ENCODE assay signal across 34 cellular contexts in the genomic region with DNA sequence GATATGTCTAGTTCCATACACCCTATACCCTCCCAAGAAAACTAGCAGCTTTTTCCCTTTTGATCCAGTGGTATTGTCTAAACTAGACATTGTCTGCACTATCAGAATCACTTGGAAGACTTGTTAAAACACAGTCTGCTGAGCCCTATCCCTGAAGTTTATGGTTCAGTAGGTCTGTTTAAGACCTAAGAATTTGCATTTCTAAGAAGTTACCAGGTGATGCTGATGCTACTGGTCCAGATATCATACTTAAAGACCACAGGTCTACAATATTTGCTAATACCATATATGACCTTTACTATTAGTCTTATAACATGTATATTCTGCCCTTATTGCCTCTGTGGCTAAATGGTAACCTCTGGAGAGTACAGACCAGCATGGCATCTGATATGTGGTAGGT.
"Had no signal": no experiment of that assay in that cellular context is flagged by ENCODE, and none has a peak within 500 bp of the region (broad histone marks: within the 10 kb centered on the region; RNA-seq: fewer than 3 reads in every experiment).

No MANE protein-coding gene starts in this region.

- H3K4me3 ChIP-seq: cardiac muscle cell, colonic mucosa, esophagus squamous epithelium, heart right ventricle, left lung, lower lobe of right lung, ovary, right lobe of liver, skin epidermis, suprapubic skin, tibial artery, upper lobe of right lung had no signal

- H3K4me1 ChIP-seq: colonic mucosa, esophagus squamous epithelium, left lung, lower lobe of right lung, right lobe of liver, suprapubic skin, upper lobe of right lung had no signal

- H3K36me3 ChIP-seq: colonic mucosa, ovary had no signal

- DNase-seq: activated CD4-positive, alpha-beta T cell treated with anti-CD3 and anti-CD28 coated beads for 4 hours; activated CD4-positive, alpha-beta T cell treated with anti-CD3 and anti-CD28 coated beads, Interleukin-2, amount 50 U/mL, for 4 hours; activated CD4-positive, CD25-positive, alpha-beta regulatory T cell; activated effector memory CD4-positive, alpha-beta T cell treated with Interleukin-2 at 50 U/mL for 16 hours; activated naive CD4-positive, alpha-beta T cell treated with Interleukin-2 at 50 U/mL for 16 hours; activated T-cell treated with anti-CD3 and anti-CD28 coated beads for 4 hours; anterior cingulate cortex; cerebellar nuclear complex; colonic mucosa; effector CD8-positive, alpha-beta T cell; esophagus squamous epithelium; foreskin melanocyte; heart right ventricle; kidney glomerular epithelial cell; left lung; lower lobe of right lung; ovary; right lobe of liver; stimulated activated CD4-positive, alpha-beta T cell treated with anti-CD3 and anti-CD28 coated beads, Interleukin-1b, Interleukin-23, amount 100 ng/mL, for 48 hours; stimulated activated CD4-positive, alpha-beta T cell treated with anti-CD3 and anti-CD28 coated beads, Interleukin-4, amount 100 ng/mL, for 4 hours; stimulated activated CD8-positive, alpha-beta memory T cell treated with anti-CD3 and anti-CD28 coated beads, Interleukin-4, amount 100 ng/mL, for 48 hours; tibial artery; upper lobe of right lung had no signal

- H3K27ac Mint-ChIP-seq: activated naive CD8-positive, alpha-beta T cell; brain; nephron; progenitor cell of endocrine pancreas; stimulated activated memory B cell treated with anti-CD40 and anti-IgM and Interleukin-4, amounts not matched to agents 10 μg/mL and 1 μg/mL and 100 μg/mL, for 72 hours had no signal

- ATAC-seq: heart right ventricle; left lung; lower lobe of right lung; right lobe of liver; stimulated activated memory B cell treated with anti-CD40 and anti-IgM and Interleukin-4, amounts not matched to agents 10 μg/mL and 1 μg/mL and 100 μg/mL, for 72 hours; upper lobe of right lung had no signal

- H3K4me3 Mint-ChIP-seq: activated naive CD8-positive, alpha-beta T cell; brain; nephron; stimulated activated memory B cell treated with anti-CD40 and anti-IgM and Interleukin-4, amounts not matched to agents 10 μg/mL and 1 μg/mL and 100 μg/mL, for 72 hours had no signal

- H3K9me3 ChIP-seq: colonic mucosa, esophagus squamous epithelium, heart right ventricle, left lung, lower lobe of right lung, neutrophil, ovary, right lobe of liver, suprapubic skin, tibial artery, upper lobe of right lung had no signal

- H3K27me3 ChIP-seq: cardiac muscle cell, colonic mucosa, esophagus squamous epithelium, heart right ventricle, left lung, neutrophil, ovary, right lobe of liver, suprapubic skin, tibial artery, upper lobe of right lung had no signal

- H3K9me3 Mint-ChIP-seq: brain; nephron; stimulated activated memory B cell treated with anti-CD40 and anti-IgM and Interleukin-4, amounts not matched to agents 10 μg/mL and 1 μg/mL and 100 μg/mL, for 72 hours had no signal

- H3K27me3 Mint-ChIP-seq: activated naive CD8-positive, alpha-beta T cell; brain; progenitor cell of endocrine pancreas; stimulated activated memory B cell treated with anti-CD40 and anti-IgM and Interleukin-4, amounts not matched to agents 10 μg/mL and 1 μg/mL and 100 μg/mL, for 72 hours had no signal

- H3K27ac ChIP-seq: cardiac muscle cell, colonic mucosa, epithelial cell of prostate, esophagus squamous epithelium, heart right ventricle, left lung, lower lobe of right lung, neutrophil, ovary, right lobe of liver, skin epidermis, suprapubic skin, tibial artery, upper lobe of right lung had no signal

- H3K4me1 Mint-ChIP-seq: nephron had no signal

- FAIRE-seq: endometrium had no signal
